14 cellular contexts compared by ENCODE assay signal in genomic region chr2:3142210-3142609, GRCh38.
"Had no signal": no experiment of that assay in that cellular context is flagged by ENCODE, and none has a peak within 500 bp of the region (broad histone marks: within the 10 kb centered on the region; RNA-seq: fewer than 3 reads in every experiment).

No MANE protein-coding gene starts in this region.

- H3K4me3 Mint-ChIP-seq: activated CD4-positive, alpha-beta memory T cell treated with anti-CD3 and anti-CD28 coated beads for 36 hours; activated naive CD4-positive, alpha-beta T cell treated with anti-CD3 and anti-CD28 coated beads, Interleukin-2, amount 50 U/mL, for 24 hours; activated T-cell treated with anti-CD3 and anti-CD28 coated beads, Interleukin-2, amount 50 U/mL, for 4 hours had no signal

- H3K4me1 ChIP-seq: lower lobe of right lung, right lobe of liver had no signal

- H3K27ac ChIP-seq: cardiac muscle cell, lower lobe of right lung, right lobe of liver had no signal

- H3K9me3 Mint-ChIP-seq: activated CD4-positive, alpha-beta memory T cell treated with anti-CD3 and anti-CD28 coated beads for 36 hours; activated naive CD4-positive, alpha-beta T cell treated with anti-CD3 and anti-CD28 coated beads, Interleukin-2, amount 50 U/mL, for 24 hours; activated T-cell treated with anti-CD3 and anti-CD28 coated beads, Interleukin-2, amount 50 U/mL, for 4 hours had no signal

- H3K36me3 Mint-ChIP-seq: activated CD4-positive, alpha-beta memory T cell treated with anti-CD3 and anti-CD28 coated beads for 36 hours; activated naive CD4-positive, alpha-beta T cell treated with anti-CD3 and anti-CD28 coated beads, Interleukin-2, amount 50 U/mL, for 24 hours had no signal

- ATAC-seq: activated T-cell treated with anti-CD3 and anti-CD28 coated beads, Interleukin-2, amount 50 U/mL, for 4 hours; left cardiac atrium had no signal

- H3K27ac Mint-ChIP-seq: activated CD4-positive, alpha-beta memory T cell treated with anti-CD3 and anti-CD28 coated beads for 36 hours; activated naive CD4-positive, alpha-beta T cell treated with anti-CD3 and anti-CD28 coated beads, Interleukin-2, amount 50 U/mL, for 24 hours had no signal

- H3K27me3 Mint-ChIP-seq: activated CD4-positive, alpha-beta memory T cell treated with anti-CD3 and anti-CD28 coated beads for 36 hours; activated naive CD4-positive, alpha-beta T cell treated with anti-CD3 and anti-CD28 coated beads, Interleukin-2, amount 50 U/mL, for 24 hours had no signal

- H3K4me1 Mint-ChIP-seq: activated naive CD4-positive, alpha-beta T cell treated with anti-CD3 and anti-CD28 coated beads, Interleukin-2, amount 50 U/mL, for 24 hours had no signal

- H3K4me2 ChIP-seq: smooth muscle cell had no signal

- H3K4me3 ChIP-seq: cardiac muscle cell, lower lobe of right lung, right lobe of liver, smooth muscle cell had no signal

- H3K9me3 ChIP-seq: lower lobe of right lung, right lobe of liver had no signal

- H3K27me3 ChIP-seq: cardiac muscle cell, right lobe of liver had no signal

- H3K36me3 ChIP-seq: cardiac muscle cell, lower lobe of right lung, right lobe of liver had no signal

- DNase-seq: activated CD4-positive, alpha-beta memory T cell treated with anti-CD3 and anti-CD28 coated beads for 36 hours; activated CD4-positive, alpha-beta T cell treated with anti-CD3 and anti-CD28 coated beads for 1 hour; activated effector memory CD4-positive, alpha-beta T cell treated with Interleukin-2 at 50 U/mL for 16 hours; activated T-cell treated with anti-CD3 and anti-CD28 coated beads, Interleukin-2, amount 50 U/mL, for 4 hours; left cardiac atrium; lower lobe of right lung; midbrain; stimulated activated CD4-positive, alpha-beta T cell treated with anti-CD3 and anti-CD28 coated beads, Interleukin-4, amount 100 ng/mL, for 4 hours; stimulated activated CD8-positive, alpha-beta memory T cell treated with anti-CD3 and anti-CD28 coated beads, Interleukin-4, amount 100 ng/mL, for 48 hours; T-helper 9 cell had no signal
